Comparison of ENCODE assay signal across 1 cellular context in the genomic region with DNA sequence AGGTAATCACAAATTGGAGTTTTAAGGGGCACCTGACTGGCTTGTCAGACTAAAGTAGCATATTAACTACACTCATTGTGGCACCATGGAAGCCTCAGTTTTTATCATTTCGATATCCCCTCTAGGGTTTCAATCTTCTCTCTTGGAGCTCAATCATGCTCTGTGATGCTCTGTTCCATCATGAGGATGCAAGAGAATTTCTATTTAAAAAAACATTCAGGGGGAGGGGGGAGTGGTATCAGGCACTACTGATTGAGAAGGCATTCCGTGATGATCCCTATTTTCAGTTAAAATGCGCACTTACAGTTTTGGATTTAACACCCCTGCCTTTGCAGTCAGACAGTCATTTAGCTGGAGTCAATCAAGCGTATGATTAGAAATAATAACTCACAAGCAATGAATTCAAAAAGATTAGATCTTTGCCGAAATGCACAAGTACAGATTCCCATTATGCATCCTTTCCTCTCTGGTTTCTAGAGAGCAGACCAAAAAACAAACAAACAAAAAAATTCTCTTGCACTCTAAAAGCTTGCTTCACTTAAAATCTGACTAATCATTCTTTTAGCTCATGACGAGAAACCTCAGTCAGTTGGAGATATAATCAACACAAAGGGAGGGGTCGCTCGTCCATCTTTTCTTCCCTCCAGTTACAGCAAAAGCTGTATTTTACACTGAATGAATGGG.
TF ChIP-seq lines count a peak whose summit lies in the region.

No MANE protein-coding gene starts in this region.

TF ChIP-seq in neural cell, 6 proteins besides CTCF, POLR2A, EP300 and RAD21 (continued from another document):
- no peak for TF ChIP-seq TAF1 (IDR thresholded peaks at IDR 0.05; ENCODE audit: low read depth)
- no peak for TF ChIP-seq MXI1 (conservative IDR thresholded peaks at IDR 0.05; ENCODE audit: poor library complexity, severe bottlenecking)
- TF ChIP-seq POLR2AphosphoS5 (IDR thresholded peaks at IDR 0.05) = no peak
